8 cellular contexts compared by ENCODE assay signal in the genomic region with DNA sequence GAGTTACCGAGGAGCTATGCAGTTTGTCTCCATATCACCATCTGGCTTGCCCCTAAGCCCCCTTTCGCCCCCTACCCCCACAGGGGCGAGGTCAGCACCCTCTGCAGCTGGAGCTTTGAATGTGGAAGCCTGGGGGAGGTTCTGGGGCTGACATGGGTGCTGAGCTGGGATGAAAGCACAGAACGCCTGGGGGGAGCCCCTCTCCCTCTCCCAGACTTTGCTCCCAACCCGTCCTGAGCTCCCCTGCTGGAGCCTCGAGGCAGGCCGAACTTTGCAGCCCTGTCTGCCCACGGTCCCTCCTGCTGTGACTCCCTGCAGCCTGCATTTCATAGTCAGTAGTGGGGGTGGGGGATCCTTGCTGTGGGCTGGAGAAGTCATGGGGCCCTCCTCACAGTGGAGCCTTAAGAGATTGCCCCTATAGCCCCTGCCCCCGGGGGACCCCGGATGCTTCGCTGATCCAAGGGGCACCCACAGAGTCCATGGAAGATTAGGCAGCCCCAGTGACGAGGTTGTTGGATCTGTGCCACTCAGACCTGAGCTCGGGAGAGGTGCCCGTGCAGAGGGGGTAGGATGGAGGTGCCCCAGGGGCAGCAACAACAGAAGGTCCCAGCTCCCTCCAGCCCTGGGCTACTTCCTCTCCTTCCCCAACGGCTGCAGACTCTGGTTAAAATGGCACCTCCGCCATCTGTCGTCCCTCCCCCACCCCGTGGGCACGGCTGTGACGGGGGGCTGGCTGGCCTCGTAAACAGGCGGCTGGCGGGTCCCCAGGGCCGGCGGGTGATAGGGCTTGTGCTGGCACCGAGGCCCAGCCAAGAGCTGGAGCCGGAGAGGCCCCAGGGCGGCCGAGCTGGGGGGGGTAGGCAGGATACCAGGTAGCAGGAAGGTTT.
DNase-seq lines count a peak whose midpoint lies in the region; ATAC-seq and TF ChIP-seq lines count a peak whose summit lies in the region.

No MANE protein-coding gene starts in this region.

- H3K9ac ChIP-seq in OCI-LY1 (ENCODE audit: low read length): peak overlapping the region; percentile 49; the same call in 1 of the 2 replicates
- H3K9ac ChIP-seq in mammary epithelial cell (ENCODE audit: insufficient read depth, low read length): no peak overlapping the region

- dilution Hi-C loops in mammary epithelial cell (cut with HindIII; ENCODE audit: low sequenced_read_pairs): loop anchor here (5.0 kb wide), 1 partner anchor 67 kb away; no protein-coding TSS in a partner anchor

- in situ Hi-C loops in mammary epithelial cell (cut with MboI; ENCODE audit: low sequenced_read_pairs in 2 of 2): no loop called here

- H3K4me1 ChIP-seq in OCI-LY1 (ENCODE audit: insufficient read depth, low read length, severe bottlenecking) (peaks cover 36% of the 10 kb centered on the region), mammary epithelial cell (ENCODE audit: insufficient read depth, low read length) (peaks cover 19% of the 10 kb centered on the region), mucosa of descending colon (ENCODE audit: low read depth) (peaks cover 31% of the 10 kb centered on the region), tibial artery (peaks cover 13 to 44% (median 34%) of the 10 kb centered on the region in 4 donors)

- no TSS peak for BruUV-seq in mammary epithelial cell (replicated peaks; lab: Mats Ljungman, UMichigan)

- H3K27ac ChIP-seq in OCI-LY1 (ENCODE audit: low read depth, low read length, poor library complexity, severe bottlenecking): peak overlapping the region; percentile 91
- H3K27ac ChIP-seq in mammary epithelial cell (ENCODE audit: insufficient read depth, low read depth, low read length): no peak overlapping the region
- peak overlapping the region; percentile 81 to 85 for H3K27ac ChIP-seq in tibial artery

- CTCF ChIA-PET in mammary epithelial cell (lab: Charles Lee; ENCODE audit: low non-redundant PET): interaction anchor here (0.7 to 0.9 kb wide), 2 partner anchors 38 to 316 kb away, joined by 3 to 9 read pairs; no protein-coding TSS in a partner anchor

- intact Hi-C loops in mammary epithelial cell (cut with micrococcal nuclease) (no loop called here), mucosa of descending colon (cut with DNase I, micrococcal nuclease) (no loop called here), tibial artery (cut with DNase I; ENCODE audit: low total_unique reads) (no loop called here)

- WGBS in mammary epithelial cell (ENCODE audit: low coverage, missing lambda C conversion rate): 21% methylated on average over 5 of the region's 29 CpGs

- H3K4me3 ChIP-seq in OCI-LY1 (ENCODE audit: low read depth, low read length, poor library complexity, severe bottlenecking) (peak overlapping the region; percentile 35), mammary epithelial cell (replicated peaks in 1 of 3; ENCODE audit: insufficient read depth in 1 of 3, low read depth in 2 of 3, low read length in 3 of 3) (no peak overlapping the region), mucosa of descending colon (no peak overlapping the region), tibial artery (peak overlapping the region in 1 of 2 donors; percentile 22)

- ATAC-seq in mucosa of descending colon: peak; percentile 4
- ATAC-seq in HG03342 (IDR thresholded peaks at IDR 0.05; ENCODE audit: unreplicated experiment): no peak

- H3F3A ChIP-seq in OCI-LY1 (ENCODE audit: insufficient read depth, low read length): no peaks in the 10 kb centered on the region

- H3K79me2 ChIP-seq in OCI-LY1 (ENCODE audit: insufficient read depth, low read length) (no peaks in the 10 kb centered on the region), mammary epithelial cell (ENCODE audit: insufficient read depth, low read length) (no peaks in the 10 kb centered on the region)

- H4K20me1 ChIP-seq in OCI-LY1 (ENCODE audit: insufficient read depth, low read length): no peaks in the 10 kb centered on the region
- H4K20me1 ChIP-seq in mammary epithelial cell (ENCODE audit: insufficient read depth, low read length): no peaks in the 10 kb centered on the region

- TF ChIP-seq CTCF in OCI-LY1 (IDR thresholded peaks at IDR 0.05; ENCODE audit: low read length) (no peak), mammary epithelial cell (conservative IDR thresholded peaks at IDR 0.05 in 1 of 2, IDR thresholded peaks at IDR 0.05 in 1 of 2; ENCODE audit: extremely low read depth in 1 of 2, insufficient read depth in 1 of 2, low read depth in 1 of 2, low read length in 2 of 2) (no peak), mucosa of descending colon (IDR thresholded peaks at IDR 0.05) (no peak), tibial artery (IDR thresholded peaks at IDR 0.05) (no peak)

- no peaks in the 10 kb centered on the region for H3K9me2 ChIP-seq in OCI-LY1 (ENCODE audit: low read depth, low read length)

- peak; percentile 57 for DNase-seq in DMS53 (lab: John Stamatoyannopoulos, UW)
- DNase-seq in DMS53 treated with DMSO at 0.1 percent for 48 hours (lab: John Stamatoyannopoulos, UW; ENCODE audit: unreplicated experiment): no peak
- DNase-seq in mammary epithelial cell: no peak
- DNase-seq in mucosa of descending colon: peak; percentile 49 to 78 (median 63)
- DNase-seq in tibial artery: peak; percentile 66 to 89
- no peak for DNase-seq in NCI-H2029 treated with DMSO at 0.1 percent for 48 hours (lab: John Stamatoyannopoulos, UW)

- H3K4me2 ChIP-seq in OCI-LY1 (ENCODE audit: low read length) (peak overlapping the region; percentile 57), mammary epithelial cell (ENCODE audit: insufficient read depth, low read depth, low read length) (no peak overlapping the region)

- H2AFZ ChIP-seq in OCI-LY1 (ENCODE audit: low read length) (no peak overlapping the region), mammary epithelial cell (ENCODE audit: low read depth, low read length) (peak overlapping the region; percentile 33)

- H3K36me3 ChIP-seq in OCI-LY1 (ENCODE audit: insufficient read depth, low read length): no peaks in the 10 kb centered on the region
- H3K36me3 ChIP-seq in mammary epithelial cell (ENCODE audit: insufficient read depth, low read length): no peaks in the 10 kb centered on the region
- no peaks in the 10 kb centered on the region for H3K36me3 ChIP-seq in mucosa of descending colon (ENCODE audit: low read depth)
- no peaks in the 10 kb centered on the region for H3K36me3 ChIP-seq in tibial artery

- H3K27me3 ChIP-seq in OCI-LY1 (ENCODE audit: insufficient read depth, low read length) (no peaks in the 10 kb centered on the region), mammary epithelial cell (ENCODE audit: insufficient read depth, low read length) (no peaks in the 10 kb centered on the region), tibial artery (no peaks in the 10 kb centered on the region)

- H3K9me3 ChIP-seq in OCI-LY1 (ENCODE audit: low read length): no peaks in the 10 kb centered on the region
- H3K9me3 ChIP-seq in mammary epithelial cell (replicated peaks; ENCODE audit: insufficient read depth, low read length): no peaks in the 10 kb centered on the region
- no peaks in the 10 kb centered on the region for H3K9me3 ChIP-seq in mucosa of descending colon
- no peaks in the 10 kb centered on the region for H3K9me3 ChIP-seq in tibial artery

Comparison
In these comparisons a context has a peak if more than half of its experiments do, and no peak if none do; other contexts are left out.
1. DNase-seq: peak in DMS53 (single experiment), mucosa of descending colon (3 of 3) and tibial artery (2 of 2); none in DMS53 treated with DMSO at 0.1 percent for 48 hours (single experiment), mammary epithelial cell (single experiment) and NCI-H2029 treated with DMSO at 0.1 percent for 48 hours (single experiment).